20 cellular contexts compared by ENCODE assay signal in the genomic region with DNA sequence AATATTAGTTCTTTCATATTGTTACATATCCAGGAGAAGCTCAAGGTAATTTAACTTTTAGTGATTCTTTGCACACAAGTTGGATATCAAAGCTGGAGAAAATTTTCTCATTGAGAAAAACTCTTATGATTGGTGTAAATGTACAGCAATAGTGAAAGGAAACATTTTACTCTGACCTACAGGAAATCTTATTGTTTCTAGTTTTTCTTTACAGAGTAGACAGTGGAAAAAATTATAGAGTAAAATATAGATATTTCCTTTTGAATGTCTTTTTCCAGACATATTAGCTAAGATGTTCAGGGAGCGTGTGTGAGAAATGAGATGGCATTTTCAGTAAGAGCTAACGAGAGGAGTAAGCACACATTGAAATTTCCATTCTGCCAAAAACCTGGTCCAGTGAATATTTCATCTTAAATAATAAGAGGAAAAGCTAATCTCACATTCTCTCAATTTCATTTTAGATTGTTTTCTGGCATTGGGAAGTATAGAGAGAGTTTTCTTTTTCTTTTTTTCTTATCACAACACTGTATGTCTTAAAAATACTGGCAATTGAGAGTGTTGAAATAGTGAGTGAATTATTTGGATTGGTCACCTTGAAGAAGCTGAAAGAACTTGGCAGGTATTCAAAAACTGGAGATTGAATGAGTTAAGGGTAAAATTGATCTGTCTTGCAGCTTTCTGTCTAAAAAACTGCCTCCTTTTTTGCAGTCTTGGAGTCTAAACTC. TPM values are rescaled to one million over a fixed set of nuclear protein-coding genes. Genes with fewer than 3 reads are reported as not detected.
DNase-seq lines count a peak whose midpoint lies in the region; ATAC-seq and TF ChIP-seq lines count a peak whose summit lies in the region.
"Had no signal": no experiment of that assay in that cellular context is flagged by ENCODE, and none has a peak within 500 bp of the region (broad histone marks: within the 10 kb centered on the region; RNA-seq: fewer than 3 reads in every experiment).

No MANE protein-coding gene starts in this region.

- no peaks in the 10 kb centered on the region for H3K36me3 ChIP-seq in Loucy (ENCODE audit: insufficient read depth, low read length)
- no peaks in the 10 kb centered on the region for H3K36me3 ChIP-seq in mucosa of descending colon (ENCODE audit: low read depth)
- no peaks in the 10 kb centered on the region for H3K36me3 ChIP-seq in right lobe of liver
- H3K36me3 ChIP-seq: brain microvascular endothelial cell, esophagus muscularis mucosa, spleen, uterus had no signal

- H3K4me1 ChIP-seq in Loucy (ENCODE audit: insufficient read depth, low read length, poor library complexity, severe bottlenecking) (peaks cover 30% of the 10 kb centered on the region), mucosa of descending colon (ENCODE audit: low read depth) (no peaks in the 10 kb centered on the region), right lobe of liver (no peaks in the 10 kb centered on the region)
- H3K4me1 ChIP-seq: A549, esophagus muscularis mucosa, uterus had no signal

- peak overlapping the region; percentile 49; the same call in 1 of the 2 replicates for H2AFZ ChIP-seq in Loucy (ENCODE audit: low read length)

- H3K4me3 ChIP-seq in Loucy (ENCODE audit: low read length, poor library complexity, severe bottlenecking) (peak overlapping the region; percentile 53), mucosa of descending colon (no peak overlapping the region), right lobe of liver (no peak overlapping the region)
- H3K4me3 ChIP-seq: A549, dorsolateral prefrontal cortex, esophagus muscularis mucosa, spleen, uterus had no signal

- H4K20me1 ChIP-seq in Loucy (ENCODE audit: insufficient read depth, low read length, poor library complexity, severe bottlenecking) = no peaks in the 10 kb centered on the region

- H3K27me3 Mint-ChIP-seq in activated CD4-positive, alpha-beta T cell treated with anti-CD3 and anti-CD28 coated beads for 36 hours = no peaks in the 10 kb centered on the region
- H3K27me3 Mint-ChIP-seq in central memory CD8-positive, alpha-beta T cell = no peaks in the 10 kb centered on the region
- H3K27me3 Mint-ChIP-seq: stimulated activated memory B cell treated with anti-CD40 and anti-IgM and Interleukin-4, amounts not matched to agents 10 μg/mL and 1 μg/mL and 100 μg/mL, for 72 hours had no signal

- peaks cover 2% of the 10 kb centered on the region for H3K9me3 Mint-ChIP-seq in activated CD4-positive, alpha-beta T cell treated with anti-CD3 and anti-CD28 coated beads for 36 hours (ENCODE audit: low read depth)
- H3K9me3 Mint-ChIP-seq in central memory CD8-positive, alpha-beta T cell = no peaks in the 10 kb centered on the region
- H3K9me3 Mint-ChIP-seq: stimulated activated memory B cell treated with anti-CD40 and anti-IgM and Interleukin-4, amounts not matched to agents 10 μg/mL and 1 μg/mL and 100 μg/mL, for 72 hours had no signal

- WGBS in right lobe of liver (ENCODE audit: insufficient coverage, low coverage, low lambda C conversion rate, missing lambda C conversion rate) = 54% methylated on average over 2 of the region's 2 CpGs

- H3K9me3 ChIP-seq in Loucy (ENCODE audit: insufficient read depth, low read depth, low read length) (no peaks in the 10 kb centered on the region), mucosa of descending colon (no peaks in the 10 kb centered on the region), right lobe of liver (no peaks in the 10 kb centered on the region)
- H3K9me3 ChIP-seq: A549, esophagus muscularis mucosa, spleen, uterus had no signal

- POLR2A ChIA-PET in activated CD4-positive, alpha-beta T cell treated with anti-CD3 and anti-CD28 coated beads for 36 hours (lab: Charles Lee) = interaction anchor here (0.5 to 1.5 kb wide), 3 partner anchors 15 to 98 kb away, joined by 3 to 8 read pairs (median 4); a partner anchor contains a TSS

- DNase-seq in activated CD4-positive, alpha-beta T cell treated with anti-CD3 and anti-CD28 coated beads for 36 hours = no peak
- no peak for DNase-seq in activated CD4-positive, alpha-beta T cell treated with anti-CD3 and anti-CD28 coated beads for 4 hours
- no peak for DNase-seq in central memory CD8-positive, alpha-beta T cell (ENCODE audit: low spot score in 2 of 2)
- DNase-seq in omental fat pad (ENCODE audit: low spot score) (no peak), mucosa of descending colon (no peak), right lobe of liver (no peak), NCI-H2029 (lab: John Stamatoyannopoulos, UW) (no peak)
- DNase-seq: activated effector memory CD4-positive, alpha-beta T cell treated with Interleukin-2 at 50 U/mL for 16 hours; brain microvascular endothelial cell; dorsolateral prefrontal cortex; kidney; SHP77; spleen; T-helper 9 cell; uterus had no signal

- H3K9ac ChIP-seq in Loucy (ENCODE audit: low read depth, low read length, poor library complexity, severe bottlenecking) = peak overlapping the region; percentile 26

- no peaks in the 10 kb centered on the region for H3K36me3 Mint-ChIP-seq in activated CD4-positive, alpha-beta T cell treated with anti-CD3 and anti-CD28 coated beads for 36 hours (ENCODE audit: low read depth)
- peaks cover 3% of the 10 kb centered on the region for H3K36me3 Mint-ChIP-seq in central memory CD8-positive, alpha-beta T cell (ENCODE audit: insufficient read depth)
- H3K36me3 Mint-ChIP-seq: stimulated activated memory B cell treated with anti-CD40 and anti-IgM and Interleukin-4, amounts not matched to agents 10 μg/mL and 1 μg/mL and 100 μg/mL, for 72 hours had no signal

- H3K27ac Mint-ChIP-seq in activated CD4-positive, alpha-beta T cell treated with anti-CD3 and anti-CD28 coated beads for 36 hours = peak overlapping the region; percentile 90
- peak overlapping the region; percentile 99 for H3K27ac Mint-ChIP-seq in central memory CD8-positive, alpha-beta T cell (ENCODE audit: low read depth)
- H3K27ac Mint-ChIP-seq: stimulated activated memory B cell treated with anti-CD40 and anti-IgM and Interleukin-4, amounts not matched to agents 10 μg/mL and 1 μg/mL and 100 μg/mL, for 72 hours had no signal

- no peak for TF ChIP-seq POLR2A in right lobe of liver (IDR thresholded peaks at IDR 0.05)

- H3F3A ChIP-seq in Loucy (ENCODE audit: low read depth) = no peaks in the 10 kb centered on the region

- CTCF ChIA-PET in activated CD4-positive, alpha-beta T cell treated with anti-CD3 and anti-CD28 coated beads for 36 hours (lab: Charles Lee) = interaction anchor here (0.6 to 1.7 kb wide), 11 partner anchors 12 to 192 kb away, joined by 3 to 9 read pairs (median 4); a partner anchor contains a TSS

- no peak for TF ChIP-seq CTCF in Loucy (conservative IDR thresholded peaks at IDR 0.05; ENCODE audit: low read length)
- TF ChIP-seq CTCF in omental fat pad (IDR thresholded peaks at IDR 0.05) = no peak
- no peak for TF ChIP-seq CTCF in mucosa of descending colon (IDR thresholded peaks at IDR 0.05)
- no peak for TF ChIP-seq CTCF in right lobe of liver (IDR thresholded peaks at IDR 0.05)

- no peaks in the 10 kb centered on the region for H3K79me2 ChIP-seq in Loucy (ENCODE audit: insufficient read depth, low read length)

- peak overlapping the region; percentile 10 for H3K4me3 Mint-ChIP-seq in activated CD4-positive, alpha-beta T cell treated with anti-CD3 and anti-CD28 coated beads for 36 hours
- H3K4me3 Mint-ChIP-seq in central memory CD8-positive, alpha-beta T cell = peak overlapping the region; percentile 51
- H3K4me3 Mint-ChIP-seq: stimulated activated memory B cell treated with anti-CD40 and anti-IgM and Interleukin-4, amounts not matched to agents 10 μg/mL and 1 μg/mL and 100 μg/mL, for 72 hours had no signal

- ATAC-seq in activated CD4-positive, alpha-beta T cell treated with anti-CD3 and anti-CD28 coated beads for 36 hours = peak; percentile 62
- ATAC-seq in central memory CD8-positive, alpha-beta T cell (replicated peaks; ENCODE audit: extremely low read depth, poor library complexity, severe bottlenecking) = no peak
- ATAC-seq in omental fat pad (ENCODE audit: low FRiP score) (peak; percentile 71), mucosa of descending colon (no peak), right lobe of liver (no peak)
- ATAC-seq: A549; HCT116; stimulated activated memory B cell treated with anti-CD40 and anti-IgM and Interleukin-4, amounts not matched to agents 10 μg/mL and 1 μg/mL and 100 μg/mL, for 72 hours had no signal

- peak overlapping the region; percentile 75 for H3K4me2 ChIP-seq in Loucy (ENCODE audit: low read depth, low read length, poor library complexity, severe bottlenecking)
- H3K4me2 ChIP-seq: A549 had no signal

- H3K27me3 ChIP-seq in Loucy (ENCODE audit: insufficient read depth, low read length, poor library complexity, severe bottlenecking) (no peaks in the 10 kb centered on the region), right lobe of liver (no peaks in the 10 kb centered on the region)
- H3K27me3 ChIP-seq: brain microvascular endothelial cell, spleen had no signal

- peaks cover 44% of the 10 kb centered on the region for H3K4me1 Mint-ChIP-seq in activated CD4-positive, alpha-beta T cell treated with anti-CD3 and anti-CD28 coated beads for 36 hours
- H3K4me1 Mint-ChIP-seq in central memory CD8-positive, alpha-beta T cell = peaks cover 53% of the 10 kb centered on the region

- intact Hi-C loops in activated CD4-positive, alpha-beta T cell treated with anti-CD3 and anti-CD28 coated beads for 36 hours (cut with DNase I, micrococcal nuclease) = loop anchor here (1.0 to 5.0 kb wide), 2 partner anchors 15 to 45 kb away; a partner anchor contains a TSS
- intact Hi-C loops in mucosa of descending colon (cut with DNase I, micrococcal nuclease) = no loop called here
- intact Hi-C loops in right lobe of liver (cut with DNase I) = no loop called here

- no peaks in the 10 kb centered on the region for H3K9me2 ChIP-seq in Loucy (replicated peaks; ENCODE audit: low read depth, low read length)

- H3K27ac ChIP-seq in right lobe of liver = no peak overlapping the region
- H3K27ac ChIP-seq: A549, brain microvascular endothelial cell, dorsolateral prefrontal cortex, esophagus muscularis mucosa, uterus had no signal

RNA-seq across cellular contexts. Expression of a gene that starts 15.6 kb away (rescaled TPM):
- 10 to 100 TPM; 15.1 to 21.1 TPM for total RNA-seq in activated CD4-positive, alpha-beta T cell treated with anti-CD3 and anti-CD28 coated beads for 36 hours
- 10 to 100 TPM; 10.5 to 37.0 (median 16.4) TPM for total RNA-seq in omental fat pad
- total RNA-seq in mucosa of descending colon = 10 to 100 TPM; 40.3 to 92.0 (median 41.1) TPM
- total RNA-seq in right lobe of liver = 1 to 10 TPM; 1.0 to 3.4 (median 1.9) TPM

Comparison
In these comparisons a context has a peak if more than half of its experiments do, and no peak if none do; other contexts are left out.
1. ATAC-seq: peak in activated CD4-positive, alpha-beta T cell treated with anti-CD3 and anti-CD28 coated beads for 36 hours (single experiment) and omental fat pad (single experiment); none in central memory CD8-positive, alpha-beta T cell (single experiment), mucosa of descending colon (single experiment) and right lobe of liver (0 of 4).
2. intact Hi-C loops: an anchor here in activated CD4-positive, alpha-beta T cell treated with anti-CD3 and anti-CD28 coated beads for 36 hours (1.0 to 5.0 kb wide); none called in mucosa of descending colon and right lobe of liver.